9 cellular contexts compared by ENCODE assay signal in the genomic region with DNA sequence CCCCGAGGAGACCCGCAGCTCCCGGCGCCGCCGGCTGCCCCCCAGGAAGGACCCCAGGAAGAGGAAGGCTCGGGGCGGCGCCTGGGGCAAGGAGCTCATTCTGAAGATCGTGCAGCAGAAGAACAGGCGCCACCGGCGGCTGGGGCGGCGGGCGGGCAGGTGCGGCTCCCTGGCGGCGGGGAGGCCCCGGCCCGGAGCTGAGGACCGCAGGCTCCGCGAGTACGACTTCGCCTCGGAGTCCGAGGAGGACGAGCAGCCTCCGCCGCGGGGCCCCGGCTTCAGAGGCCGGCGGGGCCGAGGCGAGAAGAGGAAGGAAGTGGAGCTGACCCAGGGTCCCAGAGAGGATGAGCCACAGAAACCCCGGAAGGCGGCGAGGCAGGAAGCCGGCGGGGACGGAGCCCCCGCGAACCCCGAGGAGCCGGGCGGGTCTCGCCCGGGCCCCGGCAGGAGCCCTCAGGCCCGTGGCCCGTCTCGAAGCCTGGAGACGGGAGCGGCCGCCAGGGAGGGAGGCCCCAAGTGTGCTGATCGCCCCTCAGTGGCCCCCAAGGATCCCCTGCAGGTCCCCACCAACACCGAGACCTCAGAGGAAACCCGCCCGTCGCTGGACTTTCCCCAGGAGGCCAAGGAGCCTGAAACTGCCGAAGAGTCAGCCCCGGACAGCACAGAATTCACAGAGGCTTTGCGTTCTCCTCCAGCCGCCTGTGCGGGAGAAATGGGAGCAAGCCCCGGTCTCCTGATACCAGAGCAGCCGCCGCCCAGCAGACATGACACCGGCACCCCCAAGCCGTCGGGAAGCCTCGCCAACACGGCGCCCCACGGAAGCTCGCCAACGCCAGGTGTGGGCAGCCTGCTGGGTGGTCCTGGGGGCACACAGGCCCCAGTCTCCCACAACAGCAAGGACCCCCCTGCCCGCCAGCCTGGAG. TPM values are rescaled to one million over a fixed set of nuclear protein-coding genes. Genes with fewer than 3 reads are reported as not detected.
DNase-seq lines count a peak whose midpoint lies in the region; ATAC-seq and TF ChIP-seq lines count a peak whose summit lies in the region.
"Had no signal": no experiment of that assay in that cellular context is flagged by ENCODE, and none has a peak within 500 bp of the region (broad histone marks: within the 10 kb centered on the region; RNA-seq: fewer than 3 reads in every experiment).

No MANE protein-coding gene starts in this region.

- no peaks in the 10 kb centered on the region for H3K36me3 Mint-ChIP-seq in activated T-cell treated with anti-CD3 and anti-CD28 coated beads, Interleukin-2, amount 50 U/mL, for 4 hours (ENCODE audit: insufficient read depth)
- H3K36me3 Mint-ChIP-seq in progenitor cell of endocrine pancreas (ENCODE audit: insufficient read depth) = no peaks in the 10 kb centered on the region

- WGBS in HUES64 = 75% methylated on average over 80 of the region's 80 CpGs

- no peaks in the 10 kb centered on the region for H3K36me3 ChIP-seq in DND-41 (ENCODE audit: insufficient read depth, low read length)
- no peaks in the 10 kb centered on the region for H3K36me3 ChIP-seq in HUES64 (ENCODE audit: insufficient read depth, low read length)
- H3K36me3 ChIP-seq: thyroid gland had no signal

- H3K27me3 ChIP-seq in DND-41 (ENCODE audit: insufficient read depth, low read length, poor library complexity) = peaks cover 27% of the 10 kb centered on the region
- H3K27me3 ChIP-seq in HUES64 (ENCODE audit: insufficient read depth, low read length) = peaks cover 24% of the 10 kb centered on the region
- H3K27me3 ChIP-seq: thyroid gland had no signal

- DNase-seq in DND-41 (peak; percentile 41), left cardiac atrium (peak; percentile 62), progenitor cell of endocrine pancreas (ENCODE audit: low spot score, unreplicated experiment) (no peak), cortex of kidney (lab: John Stamatoyannopoulos, UW) (no peak)
- DNase-seq in activated T-cell treated with anti-CD3 and anti-CD28 coated beads, Interleukin-2, amount 50 U/mL, for 4 hours = peak; percentile 40
- peak; percentile 59 for DNase-seq in stimulated activated CD4-positive, alpha-beta T cell treated with anti-CD3 and anti-CD28 coated beads, Interleukin-15, amount 100 ng/mL, for 24 hours

- no peaks in the 10 kb centered on the region for H3K9me3 Mint-ChIP-seq in activated T-cell treated with anti-CD3 and anti-CD28 coated beads, Interleukin-2, amount 50 U/mL, for 4 hours
- H3K9me3 Mint-ChIP-seq in progenitor cell of endocrine pancreas (ENCODE audit: low read depth) = no peaks in the 10 kb centered on the region

- H3K4me3 ChIP-seq in DND-41 (ENCODE audit: low read depth in 1 of 2, low read length in 2 of 2) (peak overlapping the region; percentile 0 to 52; a peak in 3 of 4 replicates), HUES64 (ENCODE audit: low read length) (peak overlapping the region; percentile 37)

- no peak overlapping the region for H3K27ac Mint-ChIP-seq in progenitor cell of endocrine pancreas

- H3K4me1 ChIP-seq in DND-41 (ENCODE audit: insufficient read depth, low read length) = peaks cover 14% of the 10 kb centered on the region
- no peaks in the 10 kb centered on the region for H3K4me1 ChIP-seq in HUES64 (ENCODE audit: insufficient read depth, low read length)

- H3K4me3 Mint-ChIP-seq in activated T-cell treated with anti-CD3 and anti-CD28 coated beads, Interleukin-2, amount 50 U/mL, for 4 hours = peak overlapping the region; percentile 62
- no peak overlapping the region for H3K4me3 Mint-ChIP-seq in progenitor cell of endocrine pancreas (ENCODE audit: low read depth)

- no peaks in the 10 kb centered on the region for H3K79me2 ChIP-seq in DND-41 (ENCODE audit: insufficient read depth, low read length)

- peak overlapping the region; percentile 53 for H3K9ac ChIP-seq in DND-41 (ENCODE audit: low read depth, low read length)
- H3K9ac ChIP-seq in HUES64 (ENCODE audit: low read depth, low read length) = 0 out of 2 replicates have a peak overlapping the region, but pooled peaks have one; percentile 44

- H3K27me3 Mint-ChIP-seq in activated T-cell treated with anti-CD3 and anti-CD28 coated beads, Interleukin-2, amount 50 U/mL, for 4 hours (ENCODE audit: low read depth) = peaks cover 4% of the 10 kb centered on the region
- peaks cover 17% of the 10 kb centered on the region for H3K27me3 Mint-ChIP-seq in progenitor cell of endocrine pancreas

- H3K9me3 ChIP-seq in DND-41 (ENCODE audit: insufficient read depth, low read length, severe bottlenecking) (no peaks in the 10 kb centered on the region), HUES64 (ENCODE audit: insufficient read depth, low read depth, low read length) (no peaks in the 10 kb centered on the region)
- H3K9me3 ChIP-seq: thyroid gland had no signal

- TF ChIP-seq CTCF in DND-41 (IDR thresholded peaks at IDR 0.05; ENCODE audit: borderline replicate concordance, extremely low read depth, low read length, poor library complexity, severe bottlenecking) (no peak), progenitor cell of endocrine pancreas (IDR thresholded peaks at IDR 0.05; ENCODE audit: unreplicated experiment) (no peak)

- peaks cover 12% of the 10 kb centered on the region; the same call in 1 of the 2 replicates for H4K20me1 ChIP-seq in DND-41 (ENCODE audit: insufficient read depth, low read length)

- H2AFZ ChIP-seq in DND-41 (ENCODE audit: low read depth, low read length) = peak overlapping the region; percentile 47

- ATAC-seq in DND-41 (ENCODE audit: insufficient read depth, low read depth) = peak; percentile 76
- ATAC-seq in activated T-cell treated with anti-CD3 and anti-CD28 coated beads, Interleukin-2, amount 50 U/mL, for 4 hours = peak; percentile 73 to 81
- ATAC-seq in left cardiac atrium = peak; percentile 42 to 44
- no peak for ATAC-seq in HG03457 (IDR thresholded peaks at IDR 0.05; ENCODE audit: unreplicated experiment)

- H3K27ac ChIP-seq in DND-41 (ENCODE audit: low read length) (no peak overlapping the region), HUES64 (ENCODE audit: low read depth, low read length) (no peak overlapping the region)
- H3K27ac ChIP-seq: thyroid gland had no signal

- intact Hi-C loops in left cardiac atrium (cut with DNase I) = loop anchor here in 1 of 2 donors (10.0 kb wide), 1 partner anchor 446 kb away; no protein-coding TSS in a partner anchor

- peak overlapping the region; percentile 56 for H3K4me2 ChIP-seq in DND-41 (ENCODE audit: insufficient read depth, low read length)

- peaks cover 11% of the 10 kb centered on the region for H3K4me1 Mint-ChIP-seq in activated T-cell treated with anti-CD3 and anti-CD28 coated beads, Interleukin-2, amount 50 U/mL, for 4 hours (ENCODE audit: low read depth)
- no peaks in the 10 kb centered on the region for H3K4me1 Mint-ChIP-seq in progenitor cell of endocrine pancreas (ENCODE audit: low read depth)

RNA-seq across cellular contexts. Expression of gene ZFPM1, which starts 22.3 kb away (rescaled TPM):
- 2.0 TPM for polyA plus RNA-seq in HUES64 (2013, experiment 1 of 2)
- polyA plus RNA-seq in HUES64 (2013, experiment 2 of 2) = 3.4 TPM
- total RNA-seq in activated T-cell treated with anti-CD3 and anti-CD28 coated beads, Interleukin-2, amount 50 U/mL, for 4 hours = 10 to 100 TPM; 14.2 to 17.3 (median 15.9) TPM
- total RNA-seq in left cardiac atrium = 10 to 100 TPM in 1 of 2 donors, 1 to 10 TPM in 1; 7.0 to 11.5 TPM
- 88.5 and 90.6 TPM in 2 replicates for total RNA-seq in progenitor cell of endocrine pancreas

RNA-seq across cellular contexts. Expression of gene ZNF469, which starts 48.0 kb away (rescaled TPM):
- polyA plus RNA-seq in HUES64 (2013, experiment 1 of 2) = 0.60 TPM
- 0.70 TPM for polyA plus RNA-seq in HUES64 (2013, experiment 2 of 2)
- total RNA-seq in activated T-cell treated with anti-CD3 and anti-CD28 coated beads, Interleukin-2, amount 50 U/mL, for 4 hours = 1 to 10 TPM; 1.3 to 1.6 (median 1.3) TPM
- total RNA-seq in left cardiac atrium (1 to 10 TPM in 1 of 2 donors, under 1 TPM in 1; 0.65 to 1.7 TPM), progenitor cell of endocrine pancreas (0.05 and 0.07 TPM in 2 replicates)

Comparison
In these comparisons a context has a peak if more than half of its experiments do, and no peak if none do; other contexts are left out.
1. DNase-seq: peak in DND-41 (single experiment), activated T-cell treated with anti-CD3 and anti-CD28 coated beads, Interleukin-2, amount 50 U/mL, for 4 hours (single experiment), left cardiac atrium (single experiment) and stimulated activated CD4-positive, alpha-beta T cell treated with anti-CD3 and anti-CD28 coated beads, Interleukin-15, amount 100 ng/mL, for 24 hours (single experiment); none in progenitor cell of endocrine pancreas (single experiment) and cortex of kidney (single experiment).